8 cellular contexts compared by ENCODE assay signal in the genomic region with DNA sequence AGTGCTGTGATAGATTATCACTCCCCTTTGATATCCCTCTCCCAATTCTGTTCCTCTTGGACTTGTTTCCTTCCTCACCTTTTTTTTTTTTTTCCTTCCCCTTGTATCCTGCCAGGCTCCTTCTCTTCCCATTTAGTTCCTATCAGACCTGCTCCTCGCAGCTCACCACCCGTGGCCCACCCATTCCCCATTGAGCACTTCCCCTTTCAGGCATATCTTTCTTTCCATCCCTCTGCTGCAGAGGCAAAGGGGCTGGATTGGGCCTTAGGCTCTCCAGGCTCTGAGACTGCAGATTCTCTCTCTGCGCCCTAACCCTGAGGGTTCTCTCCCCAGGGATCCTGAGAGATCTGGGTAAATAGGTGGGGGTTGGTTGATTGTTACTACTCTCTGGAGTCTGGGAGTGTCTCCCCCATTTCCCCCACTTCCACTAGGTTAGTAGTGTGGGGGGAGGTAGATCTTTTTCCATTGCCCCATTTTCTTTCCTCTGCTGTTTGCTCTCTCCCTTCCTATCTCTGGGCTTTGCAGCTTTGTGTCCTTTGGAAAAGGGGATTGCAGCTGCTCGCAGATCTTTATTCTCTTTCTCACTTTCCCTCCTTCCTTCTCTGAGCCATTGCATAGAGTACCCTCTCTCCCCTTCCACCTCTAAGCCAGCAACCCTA.
DNase-seq lines count a peak whose midpoint lies in the region; ATAC-seq and TF ChIP-seq lines count a peak whose summit lies in the region.

No MANE protein-coding gene starts in this region.

- H3K36me3 ChIP-seq in HUES6 (ENCODE audit: control insufficient read depth, insufficient read depth, low read length) = peaks cover 3% of the 10 kb centered on the region; the same call in 1 of the 2 replicates
- peaks cover 0 to 3% of the 10 kb centered on the region in 2 donors for H3K36me3 ChIP-seq in muscle layer of duodenum (ENCODE audit: control insufficient read depth in 1 of 2, insufficient read depth in 2 of 2, low read length in 2 of 2)

- no peak for TF ChIP-seq CTCF in AG09309 (IDR thresholded peaks at IDR 0.05; ENCODE audit: control insufficient read depth, insufficient read depth, low read depth, low read length, missing control alignments)
- TF ChIP-seq CTCF in cardiac fibroblast (IDR thresholded peaks at IDR 0.05; ENCODE audit: low read depth, low read length) = no peak

- ATAC-seq in HG03432 (IDR thresholded peaks at IDR 0.05; ENCODE audit: unreplicated experiment) (no peak), HG02973 (IDR thresholded peaks at IDR 0.05; ENCODE audit: unreplicated experiment) (no peak)

- H3K27me3 ChIP-seq in HUES6 (ENCODE audit: control insufficient read depth, insufficient read depth, low read length) (no peaks in the 10 kb centered on the region), muscle layer of duodenum (ENCODE audit: low read depth, low read length) (no peaks in the 10 kb centered on the region)

- peak overlapping the region; percentile 86 for H3K9ac ChIP-seq in HUES6 (ENCODE audit: low read length)

- peaks cover 52% of the 10 kb centered on the region for H3K4me1 ChIP-seq in HUES6 (ENCODE audit: control insufficient read depth, insufficient read depth, low read length)
- peaks cover 13 to 65% of the 10 kb centered on the region in 2 donors for H3K4me1 ChIP-seq in muscle layer of duodenum (ENCODE audit: control insufficient read depth in 1 of 2, insufficient read depth in 2 of 2, low read length in 2 of 2)

- H3K4me3 ChIP-seq in AG09309 (ENCODE audit: control insufficient read depth, low read depth, low read length) = peak overlapping the region; percentile 82
- H3K4me3 ChIP-seq in HUES6 (ENCODE audit: low read depth, low read length) = peak overlapping the region; percentile 86
- peak overlapping the region; percentile 60 to 83 for H3K4me3 ChIP-seq in cardiac fibroblast (replicated peaks in 1 of 2; ENCODE audit: low read depth in 2 of 2, low read length in 2 of 2)
- peak overlapping the region; percentile 78 to 82 for H3K4me3 ChIP-seq in muscle layer of duodenum (ENCODE audit: low read depth in 1 of 2, low read length in 2 of 2)

- 0 out of 2 replicates have a peak overlapping the region, but pooled peaks have one; percentile 12 for H3K27ac ChIP-seq in HUES6 (ENCODE audit: low read depth, low read length)
- peak overlapping the region; percentile 63 for H3K27ac ChIP-seq in muscle layer of duodenum (ENCODE audit: low read length)

- H3K9me3 ChIP-seq in HUES6 (ENCODE audit: control insufficient read depth, insufficient read depth, low read depth, low read length) (no peaks in the 10 kb centered on the region), muscle layer of duodenum (ENCODE audit: control insufficient read depth in 1 of 2, low read length in 2 of 2) (no peaks in the 10 kb centered on the region)

- no peak for DNase-seq in AG09309 (ENCODE audit: low read depth)
- no peak for DNase-seq in cardiac fibroblast (ENCODE audit: low read depth in 2 of 2)
- DNase-seq in NK-92 treated with Interleukin-12 subunit alpha and Interleukin-12 subunit beta, amount 100 ng/mL, for 24 hours (lab: John Stamatoyannopoulos, UW) = no peak
- no peak for DNase-seq in SW480 (ENCODE audit: low spot score)
